In genomic region chr7:159097661-159098423, GRCh38 we compare ENCODE assay signal across 16 cellular contexts. TPM values are rescaled to one million over a fixed set of nuclear protein-coding genes. Genes with fewer than 3 reads are reported as not detected.
DNase-seq lines count a peak whose midpoint lies in the region; TF ChIP-seq lines count a peak whose summit lies in the region.
"Had no signal": no experiment of that assay in that cellular context is flagged by ENCODE, and none has a peak within 500 bp of the region (broad histone marks: within the 10 kb centered on the region; RNA-seq: fewer than 3 reads in every experiment).

No MANE protein-coding gene starts in this region.

- peaks cover 5% of the 10 kb centered on the region for H3K9me3 ChIP-seq in KOPT-K1 (ENCODE audit: insufficient read depth, low read length, poor library complexity, severe bottlenecking)
- H3K9me3 ChIP-seq in esophagus (ENCODE audit: control insufficient read depth in 2 of 2, insufficient read depth in 1 of 2, low read depth in 1 of 2, low read length in 1 of 2): no peaks in the 10 kb centered on the region
- no peaks in the 10 kb centered on the region for H3K9me3 ChIP-seq in stomach
- H3K9me3 ChIP-seq: HAP-1 had no signal

- H3K4me3 Mint-ChIP-seq in T-helper 2 cell treated with Interferon-gamma antibody and Interleukin-4, amounts not matched to agents 5 μg/mL and 100 μg/mL, for 36 hours: no peak overlapping the region
- no peak overlapping the region for H3K4me3 Mint-ChIP-seq in Calu3 (ENCODE audit: low read depth, unreplicated experiment)
- no peak overlapping the region for H3K4me3 Mint-ChIP-seq in HFFc6
- no peak overlapping the region for H3K4me3 Mint-ChIP-seq in activated CD4-positive, alpha-beta T cell treated with anti-CD3 and anti-CD28 coated beads, Interleukin-2, amount 10 ng/mL, durations not matched to agents 24 days and 14 days
- H3K4me3 Mint-ChIP-seq: activated naive CD8-positive, alpha-beta T cell; CD14-positive monocyte; T-helper 17 cell had no signal

- H3K27me3 ChIP-seq in esophagus (ENCODE audit: control insufficient read depth in 1 of 2, insufficient read depth in 2 of 2, low read length in 2 of 2): no peaks in the 10 kb centered on the region
- no peaks in the 10 kb centered on the region for H3K27me3 ChIP-seq in stomach

- H3K36me3 ChIP-seq in KOPT-K1 (ENCODE audit: insufficient read depth, low read length) (peaks cover 99% of the 10 kb centered on the region), esophagus (ENCODE audit: control insufficient read depth in 2 of 2, insufficient read depth in 2 of 2, low read length in 1 of 2) (peaks cover 0 to 3% of the 10 kb centered on the region in 2 donors), stomach (peaks cover 0 to 9% (median 4%) of the 10 kb centered on the region in 4 donors)
- H3K36me3 ChIP-seq: HAP-1 had no signal

- H3K36me3 Mint-ChIP-seq in T-helper 2 cell treated with Interferon-gamma antibody and Interleukin-4, amounts not matched to agents 5 μg/mL and 100 μg/mL, for 36 hours (ENCODE audit: low read depth): peaks cover 10% of the 10 kb centered on the region
- H3K36me3 Mint-ChIP-seq in Calu3 (ENCODE audit: insufficient read depth, unreplicated experiment) (no peaks in the 10 kb centered on the region), HFFc6 (ENCODE audit: low read depth) (peaks cover 13% of the 10 kb centered on the region)
- H3K36me3 Mint-ChIP-seq in activated CD4-positive, alpha-beta T cell treated with anti-CD3 and anti-CD28 coated beads, Interleukin-2, amount 10 ng/mL, durations not matched to agents 24 days and 14 days (ENCODE audit: low read depth): peaks cover 7% of the 10 kb centered on the region
- H3K36me3 Mint-ChIP-seq: activated naive CD8-positive, alpha-beta T cell; CD14-positive monocyte had no signal

- H3K4me3 ChIP-seq in esophagus (ENCODE audit: low read depth in 1 of 2, low read length in 2 of 2) (no peak overlapping the region), stomach (no peak overlapping the region)
- H3K4me3 ChIP-seq: HAP-1 had no signal

- peak overlapping the region; percentile 16 for H3K27ac ChIP-seq in KOPT-K1 (ENCODE audit: low read depth, low read length, poor library complexity, severe bottlenecking)
- peak overlapping the region; percentile 40 to 67 for H3K27ac ChIP-seq in esophagus (ENCODE audit: low read depth in 2 of 2, low read length in 1 of 2)
- H3K27ac ChIP-seq in stomach: peak overlapping the region in 4 of 5 donors; percentile 76 to 90 (median 82)

- peaks cover 14% of the 10 kb centered on the region for H3K9me3 Mint-ChIP-seq in T-helper 2 cell treated with Interferon-gamma antibody and Interleukin-4, amounts not matched to agents 5 μg/mL and 100 μg/mL, for 36 hours
- peaks cover 10% of the 10 kb centered on the region for H3K9me3 Mint-ChIP-seq in Calu3 (ENCODE audit: low read depth, unreplicated experiment)
- H3K9me3 Mint-ChIP-seq in HFFc6: peaks cover 68% of the 10 kb centered on the region
- peaks cover 10% of the 10 kb centered on the region for H3K9me3 Mint-ChIP-seq in activated CD4-positive, alpha-beta T cell treated with anti-CD3 and anti-CD28 coated beads, Interleukin-2, amount 10 ng/mL, durations not matched to agents 24 days and 14 days

- DNase-seq in midbrain (lab: John Stamatoyannopoulos, UW): peak; percentile 28
- DNase-seq in stomach: peak; percentile 15
- no peak for DNase-seq in T-helper 2 cell treated with Interferon-gamma antibody and Interleukin-4, amounts not matched to agents 5 μg/mL and 100 μg/mL, for 36 hours (ENCODE audit: low spot score)
- no peak for DNase-seq in Calu3
- no peak for DNase-seq in HFFc6
- no peak for DNase-seq in activated CD4-positive, alpha-beta T cell treated with anti-CD3 and anti-CD28 coated beads, Interleukin-2, amount 10 ng/mL, durations not matched to agents 24 days and 14 days
- DNase-seq: activated CD8-positive, alpha-beta memory T cell treated with anti-CD3 and anti-CD28 coated beads for 24 hours; cortex of kidney; GDM1; NCI-H526; T-helper 17 cell had no signal

- TF ChIP-seq CTCF in stomach (IDR thresholded peaks at IDR 0.05) (no peak), Calu3 (IDR thresholded peaks at IDR 0.05; ENCODE audit: unreplicated experiment) (no peak), HFFc6 (IDR thresholded peaks at IDR 0.05) (no peak)

- H3K4me1 Mint-ChIP-seq in T-helper 2 cell treated with Interferon-gamma antibody and Interleukin-4, amounts not matched to agents 5 μg/mL and 100 μg/mL, for 36 hours (ENCODE audit: low read depth): no peaks in the 10 kb centered on the region
- H3K4me1 Mint-ChIP-seq in Calu3 (ENCODE audit: low read depth, unreplicated experiment) (no peaks in the 10 kb centered on the region), HFFc6 (ENCODE audit: low read depth) (no peaks in the 10 kb centered on the region)
- H3K4me1 Mint-ChIP-seq in activated CD4-positive, alpha-beta T cell treated with anti-CD3 and anti-CD28 coated beads, Interleukin-2, amount 10 ng/mL, durations not matched to agents 24 days and 14 days: no peaks in the 10 kb centered on the region
- H3K4me1 Mint-ChIP-seq: CD14-positive monocyte, T-helper 17 cell had no signal

- CTCF ChIA-PET in Calu3 (lab: Charles Lee): no interaction called here

- TF ChIP-seq POLR2A in stomach (IDR thresholded peaks at IDR 0.05): no peak

- no peak overlapping the region for H3K27ac Mint-ChIP-seq in T-helper 2 cell treated with Interferon-gamma antibody and Interleukin-4, amounts not matched to agents 5 μg/mL and 100 μg/mL, for 36 hours
- H3K27ac Mint-ChIP-seq in Calu3 (ENCODE audit: unreplicated experiment): no peak overlapping the region
- no peak overlapping the region for H3K27ac Mint-ChIP-seq in HFFc6
- no peak overlapping the region for H3K27ac Mint-ChIP-seq in activated CD4-positive, alpha-beta T cell treated with anti-CD3 and anti-CD28 coated beads, Interleukin-2, amount 10 ng/mL, durations not matched to agents 24 days and 14 days
- H3K27ac Mint-ChIP-seq: activated naive CD8-positive, alpha-beta T cell; CD14-positive monocyte; T-helper 17 cell had no signal

- intact Hi-C loops in stomach (cut with DNase I; ENCODE audit: low total_unique reads): no loop called here
- intact Hi-C loops in Calu3 (cut with micrococcal nuclease; ENCODE audit: unreplicated experiment): no loop called here
- intact Hi-C loops in activated CD4-positive, alpha-beta T cell treated with anti-CD3 and anti-CD28 coated beads, Interleukin-2, amount 10 ng/mL, durations not matched to agents 24 days and 14 days (cut with micrococcal nuclease): no loop called here

- peaks cover 0 to 2% of the 10 kb centered on the region in 2 donors for H3K4me1 ChIP-seq in esophagus (ENCODE audit: control insufficient read depth in 2 of 2, insufficient read depth in 2 of 2, low read length in 1 of 2)
- H3K4me1 ChIP-seq in stomach: peaks cover 0 to 44% (median 27%) of the 10 kb centered on the region in 4 donors
- H3K4me1 ChIP-seq: HAP-1 had no signal

- no peaks in the 10 kb centered on the region for H3K27me3 Mint-ChIP-seq in T-helper 2 cell treated with Interferon-gamma antibody and Interleukin-4, amounts not matched to agents 5 μg/mL and 100 μg/mL, for 36 hours (ENCODE audit: low read depth)
- H3K27me3 Mint-ChIP-seq in Calu3 (ENCODE audit: unreplicated experiment) (peaks cover 28% of the 10 kb centered on the region), HFFc6 (ENCODE audit: insufficient read depth) (no peaks in the 10 kb centered on the region; the same call in 1 of the 2 replicates)
- H3K27me3 Mint-ChIP-seq in activated CD4-positive, alpha-beta T cell treated with anti-CD3 and anti-CD28 coated beads, Interleukin-2, amount 10 ng/mL, durations not matched to agents 24 days and 14 days: no peaks in the 10 kb centered on the region
- H3K27me3 Mint-ChIP-seq: activated naive CD8-positive, alpha-beta T cell had no signal

- 80 to 86% methylated on average over 20 to 23 of the region's 23 CpGs for WGBS in esophagus, 2 donors
- 66 to 82% (median 81%) methylated on average over 10 to 23 of the region's 23 CpGs for WGBS in stomach, 5 donors

- no TSS peak for BruUV-seq in Calu3 (replicated peaks; lab: Mats Ljungman, UMichigan)

- no peak for TF ChIP-seq EP300 in stomach (IDR thresholded peaks at IDR 0.05)

RNA-seq across cellular contexts. Expression of gene VIPR2, which starts 46.8 kb away (rescaled TPM):
- under 1 TPM; 0.39 to 0.40 TPM for polyA plus RNA-seq in esophagus
- 10 to 100 TPM in 3 of 5 donors, 1 to 10 TPM in 2; 1.2 to 25.4 (median 11.7) TPM for total RNA-seq in stomach
- polyA plus RNA-seq in stomach: 1 to 10 TPM; 1.6 to 5.7 (median 1.7) TPM
- total RNA-seq in Calu3 (2022): not detected in 2 replicates
- total RNA-seq in HFFc6 (2021; fragmentation: NEBNext Ultra II Directional; extraction: Animal tissue kit (Norgen Biotek cat#: 25700)): not detected
- total RNA-seq in activated CD4-positive, alpha-beta T cell treated with anti-CD3 and anti-CD28 coated beads, Interleukin-2, amount 10 ng/mL, durations not matched to agents 24 days and 14 days: 1.6 and 1.7 TPM in 2 replicates
- total RNA-seq: T-helper 17 cell had no signal
- polyA plus RNA-seq: CD14-positive monocyte had no signal

Comparison
In these comparisons a context has a peak if more than half of its experiments do, and no peak if none do; other contexts are left out.
1. H3K27ac ChIP-seq: peak in every context shown above with its lines; median percentile 82 in stomach; 54 in esophagus; 16 in KOPT-K1.
2. DNase-seq: peak in midbrain (single experiment) and stomach (single experiment); none in T-helper 2 cell treated with Interferon-gamma antibody and Interleukin-4, amounts not matched to agents 5 μg/mL and 100 μg/mL, for 36 hours (single experiment), Calu3 (single experiment), HFFc6 (single experiment) and activated CD4-positive, alpha-beta T cell treated with anti-CD3 and anti-CD28 coated beads, Interleukin-2, amount 10 ng/mL, durations not matched to agents 24 days and 14 days (single experiment).